9 cellular contexts compared by ENCODE assay signal in the genomic region with DNA sequence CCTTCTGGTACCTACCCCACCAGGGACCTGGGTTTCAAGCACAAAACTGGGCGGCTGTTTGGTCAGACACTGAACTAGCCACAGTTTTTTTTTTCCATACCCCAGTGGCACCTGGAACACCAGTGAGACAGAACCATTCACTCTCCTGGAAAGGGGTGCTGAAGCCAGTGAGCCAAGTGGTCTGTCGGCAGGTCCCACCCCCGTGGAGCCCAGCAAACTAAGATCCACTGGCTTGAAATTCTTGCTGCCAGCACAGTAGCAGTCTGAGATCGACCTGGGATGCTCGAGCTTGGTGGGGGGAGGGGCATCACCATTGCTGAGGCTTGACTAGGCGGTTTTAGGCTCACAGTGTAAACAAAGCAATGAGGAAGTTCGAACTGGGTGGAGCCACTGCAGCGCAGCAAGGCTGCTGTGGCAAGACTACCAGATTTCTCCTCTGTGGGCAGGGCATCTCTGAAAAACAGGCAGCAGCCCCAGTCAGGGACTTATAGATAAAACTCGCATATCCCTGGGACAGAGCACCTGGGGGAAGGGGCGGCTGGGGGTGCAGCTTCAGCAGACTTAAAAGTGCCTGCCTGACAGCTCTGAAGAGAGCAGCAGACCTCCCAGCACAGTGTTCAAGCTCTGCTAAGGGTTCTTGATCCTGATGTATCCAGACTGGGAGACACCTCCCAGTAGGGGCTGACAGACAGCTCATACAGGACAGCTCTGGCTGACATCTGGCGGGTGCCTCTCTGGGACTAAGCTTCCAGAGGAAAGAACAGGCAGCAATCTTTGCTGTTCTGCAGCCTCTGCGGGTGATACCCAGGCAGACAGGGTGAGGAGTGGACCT.
DNase-seq lines count a peak whose midpoint lies in the region; ATAC-seq, FAIRE-seq and TF ChIP-seq lines count a peak whose summit lies in the region.
"Had no signal": no experiment of that assay in that cellular context is flagged by ENCODE, and none has a peak within 500 bp of the region (broad histone marks: within the 10 kb centered on the region; RNA-seq: fewer than 3 reads in every experiment).

No MANE protein-coding gene starts in this region.

- ATAC-seq in HG02870 (IDR thresholded peaks at IDR 0.05; ENCODE audit: unreplicated experiment): peak; percentile 44
- no peak for ATAC-seq in GM21528 (IDR thresholded peaks at IDR 0.05; ENCODE audit: low FRiP score, unreplicated experiment)

- no peak for FAIRE-seq in HTR-8/SVneo (lab: Jason Lieb, UNC)

- no peak overlapping the region for H3K4me3 ChIP-seq in fibroblast of pulmonary artery (replicated peaks; ENCODE audit: low read depth, low read length)

- TF ChIP-seq CTCF in fibroblast of pulmonary artery (IDR thresholded peaks at IDR 0.05; ENCODE audit: low read length, missing control alignments): no peak

- DNase-seq in CMK (ENCODE audit: low read depth) (peak; percentile 84), OCI-M2 (lab: John Stamatoyannopoulos, UW; ENCODE audit: unreplicated experiment) (peak; percentile 17), fibroblast of pulmonary artery (ENCODE audit: low read depth) (peak; percentile 18), RKO (ENCODE audit: low spot score) (no peak), HTR-8/SVneo (ENCODE audit: insufficient read length, low spot score) (no peak), NCI-H146 treated with DMSO at 0.1 percent for 48 hours (lab: John Stamatoyannopoulos, UW; ENCODE audit: unreplicated experiment) (no peak)
- DNase-seq: NCI-H1694 treated with DMSO at 0.1 percent for 48 hours had no signal

Comparison
In these comparisons a context has a peak if more than half of its experiments do, and no peak if none do; other contexts are left out.
1. DNase-seq: peak in CMK (single experiment), OCI-M2 (single experiment) and fibroblast of pulmonary artery (single experiment); none in RKO (single experiment), HTR-8/SVneo (single experiment) and NCI-H146 treated with DMSO at 0.1 percent for 48 hours (single experiment).